ENCODE assay signal across 13 cellular contexts in genomic region chr15:67880651-67881182, GRCh38. TPM values are rescaled to one million over a fixed set of nuclear protein-coding genes. Genes with fewer than 3 reads are reported as not detected.
DNase-seq lines count a peak whose midpoint lies in the region; ATAC-seq, FAIRE-seq and TF ChIP-seq lines count a peak whose summit lies in the region.
"Had no signal": no experiment of that assay in that cellular context is flagged by ENCODE, and none has a peak within 500 bp of the region (broad histone marks: within the 10 kb centered on the region; RNA-seq: fewer than 3 reads in every experiment).

No MANE protein-coding gene starts in this region.

- intact Hi-C loops in lower leg skin (cut with DNase I; ENCODE audit: low total_unique reads), result no loop called here

- TF ChIP-seq POLR2A in lower leg skin (IDR thresholded peaks at IDR 0.05), result no peak

- FAIRE-seq in HTR-8/SVneo (lab: Jason Lieb, UNC), result no peak

- no peak for TF ChIP-seq CTCF in lower leg skin (IDR thresholded peaks at IDR 0.05)

- DNase-seq in H4 (ENCODE audit: low spot score) (peak; percentile 17), NCI-H2029 treated with DMSO at 0.1 percent for 48 hours (lab: John Stamatoyannopoulos, UW) (peak; percentile 9), astrocyte of the hippocampus (ENCODE audit: low read depth, low spot score) (peak; percentile 60), lower leg skin (ENCODE audit: low spot score in 2 of 2) (peak; percentile 37 to 50), NCI-H524 treated with DMSO at 0.1 percent for 48 hours (lab: John Stamatoyannopoulos, UW) (no peak), HTR-8/SVneo (ENCODE audit: insufficient read length, low spot score) (no peak)
- DNase-seq: effector memory CD4-positive, alpha-beta T cell; T-helper 1 cell had no signal

- ATAC-seq in GM18858 (IDR thresholded peaks at IDR 0.05; ENCODE audit: unreplicated experiment), result no peak
- ATAC-seq in HG02852 (IDR thresholded peaks at IDR 0.05; ENCODE audit: unreplicated experiment), result no peak

- WGBS in lower leg skin, 2 donors, result 45 to 61% methylated on average over 3 of the region's 3 CpGs

- no peak overlapping the region for H3K4me3 ChIP-seq in lower leg skin (ENCODE audit: low read depth, poor library complexity, severe bottlenecking)

RNA-seq across cellular contexts. Expression of gene RNU6-1, which starts 40.9 kb away (rescaled TPM):
- total RNA-seq in H4 (2014; rRNA removed; shearing (Covaris generic)), result not detected in 2 replicates
- not detected for total RNA-seq in lower leg skin
- total RNA-seq: activated CD8-positive, alpha-beta memory T cell treated with anti-CD3 and anti-CD28 coated beads for 36 hours; HT-29; myocyte had no signal

RNA-seq across cellular contexts. Expression of gene SKOR1, which starts 55.4 kb away (rescaled TPM):
- total RNA-seq in H4 (2014; rRNA removed; shearing (Covaris generic)), result not detected in 2 replicates
- total RNA-seq in lower leg skin, result 1 to 10 TPM in 3 of 4 donors, not detected in 1; 1.2 to 2.2 (median 1.5) TPM

Comparison
In these comparisons a context has a peak if more than half of its experiments do, and no peak if none do; other contexts are left out.
1. DNase-seq: peak in H4 (single experiment), NCI-H2029 treated with DMSO at 0.1 percent for 48 hours (single experiment), astrocyte of the hippocampus (single experiment) and lower leg skin (2 of 2); none in NCI-H524 treated with DMSO at 0.1 percent for 48 hours (single experiment) and HTR-8/SVneo (single experiment).